ENCODE assay signal across 18 cellular contexts in the genomic region with DNA sequence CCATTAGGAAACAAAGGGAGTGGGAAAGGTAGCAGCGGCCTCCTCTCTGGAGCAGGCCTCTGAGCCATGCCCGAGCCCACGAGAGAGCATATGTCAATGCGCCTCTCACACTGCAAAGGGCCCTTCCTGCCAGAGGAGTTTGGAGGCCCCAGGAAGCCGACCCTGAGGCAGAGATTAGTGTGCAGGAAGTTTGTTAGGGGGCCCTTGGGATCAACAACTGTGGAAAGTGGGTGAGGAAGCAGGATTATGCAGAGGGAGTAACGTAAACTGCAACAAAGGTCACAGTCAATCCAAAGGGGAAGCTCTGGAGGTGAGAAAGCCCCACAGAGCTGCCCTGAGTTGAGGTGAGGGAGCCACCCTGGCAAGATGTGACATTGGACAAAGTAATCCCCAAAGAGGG. TPM values are rescaled to one million over a fixed set of nuclear protein-coding genes. Genes with fewer than 3 reads are reported as not detected.
A peak's percentile ranks its signal among the peaks of the same experiment; 100 is the strongest.
DNase-seq lines count a peak whose midpoint lies in the region; ATAC-seq and TF ChIP-seq lines count a peak whose summit lies in the region.
"Had no signal": no experiment of that assay in that cellular context is flagged by ENCODE, and none has a peak within 500 bp of the region (broad histone marks: within the 10 kb centered on the region; RNA-seq: fewer than 3 reads in every experiment).

No MANE protein-coding gene starts in this region.

- intact Hi-C loops in dendritic cell treated with granulocyte-macrophage colony-stimulating factor and Interleukin-4, amounts not matched to agents 40 ng/mL and 50 ng/mL, for 4 days (cut with micrococcal nuclease), result no loop called here

- H3K27me3 Mint-ChIP-seq in dendritic cell treated with granulocyte-macrophage colony-stimulating factor and Interleukin-4, amounts not matched to agents 40 ng/mL and 50 ng/mL, for 4 days, result no peaks in the 10 kb centered on the region
- no peaks in the 10 kb centered on the region for H3K27me3 Mint-ChIP-seq in mesothelial cell of epicardium (ENCODE audit: low read depth)

- no peaks in the 10 kb centered on the region for H3K36me3 Mint-ChIP-seq in dendritic cell treated with granulocyte-macrophage colony-stimulating factor and Interleukin-4, amounts not matched to agents 40 ng/mL and 50 ng/mL, for 4 days (ENCODE audit: low read depth)
- H3K36me3 Mint-ChIP-seq in mesothelial cell of epicardium, result peaks cover 3% of the 10 kb centered on the region
- H3K36me3 Mint-ChIP-seq: CD8-positive, alpha-beta memory T cell had no signal

- H3K27me3 ChIP-seq in subcutaneous abdominal adipose tissue (ENCODE audit: control insufficient read depth in 5 of 5, insufficient read depth in 4 of 5, low read length in 5 of 5), result peaks cover 0 to 15% (median 9%) of the 10 kb centered on the region in 5 donors
- H3K27me3 ChIP-seq: BE2C had no signal

- no peak for TF ChIP-seq CTCF in mesothelial cell of epicardium (IDR thresholded peaks at IDR 0.05; ENCODE audit: unreplicated experiment)

- H3K27ac ChIP-seq in subcutaneous abdominal adipose tissue (ENCODE audit: low read depth, low read length), result peak overlapping the region; percentile 25
- no peak overlapping the region for H3K27ac ChIP-seq in substantia nigra (ENCODE audit: low read depth, low read length, poor library complexity, severe bottlenecking)
- H3K27ac ChIP-seq: KMS-11 had no signal

- no peak for ATAC-seq in GM19324 (IDR thresholded peaks at IDR 0.05; ENCODE audit: low FRiP score, unreplicated experiment)
- ATAC-seq: HepG2 had no signal

- no peak overlapping the region for H3K4me3 ChIP-seq in subcutaneous abdominal adipose tissue (ENCODE audit: low read depth in 1 of 5, low read length in 5 of 5)

- DNase-seq in NCI-H82 treated with DMSO at 0.1 percent for 48 hours (lab: John Stamatoyannopoulos, UW; ENCODE audit: unreplicated experiment) (peak; percentile 74), mesothelial cell of epicardium (ENCODE audit: low spot score in 2 of 2, unreplicated experiment in 2 of 2) (no peak), substantia nigra (lab: John Stamatoyannopoulos, UW) (no peak), NCI-H345 treated with DMSO at 0.1 percent for 48 hours (lab: John Stamatoyannopoulos, UW; ENCODE audit: unreplicated experiment) (no peak)
- DNase-seq: BE2C; CD8-positive, alpha-beta memory T cell; H7; NCI-H1105; NCI-H187; NCI-H2171 treated with DMSO at 0.1 percent for 48 hours; NCI-H510A; SIG-M5 had no signal

- peaks cover 39% of the 10 kb centered on the region for H3K4me1 Mint-ChIP-seq in dendritic cell treated with granulocyte-macrophage colony-stimulating factor and Interleukin-4, amounts not matched to agents 40 ng/mL and 50 ng/mL, for 4 days (ENCODE audit: low read depth)
- peaks cover 37% of the 10 kb centered on the region for H3K4me1 Mint-ChIP-seq in mesothelial cell of epicardium

- no peaks in the 10 kb centered on the region for H3K9me3 ChIP-seq in subcutaneous abdominal adipose tissue (ENCODE audit: control insufficient read depth in 5 of 5, low read length in 5 of 5)
- H3K9me3 ChIP-seq: BE2C had no signal

- no peak overlapping the region for H3K4me3 Mint-ChIP-seq in dendritic cell treated with granulocyte-macrophage colony-stimulating factor and Interleukin-4, amounts not matched to agents 40 ng/mL and 50 ng/mL, for 4 days
- H3K4me3 Mint-ChIP-seq in mesothelial cell of epicardium, result no peak overlapping the region
- H3K4me3 Mint-ChIP-seq: CD8-positive, alpha-beta memory T cell had no signal

- no peak overlapping the region for H3K9ac ChIP-seq in subcutaneous abdominal adipose tissue (ENCODE audit: low read length in 5 of 5)
- H3K9ac ChIP-seq: KMS-11 had no signal

- no peaks in the 10 kb centered on the region for H3K36me3 ChIP-seq in subcutaneous abdominal adipose tissue (ENCODE audit: control insufficient read depth in 5 of 5, insufficient read depth in 5 of 5, low read length in 5 of 5)

- no peaks in the 10 kb centered on the region for H3K9me3 Mint-ChIP-seq in dendritic cell treated with granulocyte-macrophage colony-stimulating factor and Interleukin-4, amounts not matched to agents 40 ng/mL and 50 ng/mL, for 4 days
- H3K9me3 Mint-ChIP-seq in mesothelial cell of epicardium, result peaks cover 5% of the 10 kb centered on the region
- H3K9me3 Mint-ChIP-seq: CD8-positive, alpha-beta memory T cell had no signal

- H3K27ac Mint-ChIP-seq in dendritic cell treated with granulocyte-macrophage colony-stimulating factor and Interleukin-4, amounts not matched to agents 40 ng/mL and 50 ng/mL, for 4 days, result peak overlapping the region; percentile 53
- H3K27ac Mint-ChIP-seq in mesothelial cell of epicardium, result peak overlapping the region; percentile 88

- H3K4me1 ChIP-seq in subcutaneous abdominal adipose tissue (ENCODE audit: control insufficient read depth in 5 of 5, insufficient read depth in 5 of 5, low read length in 5 of 5), result peaks cover 0 to 18% (median 7%) of the 10 kb centered on the region in 5 donors

RNA-seq across cellular contexts. Expression of gene RTL5, which starts 17.4 kb away (rescaled TPM):
- total RNA-seq in mesothelial cell of epicardium, result 36.1 to 37.5 TPM (median 36.4 TPM) in 3 replicates
- total RNA-seq: HepG2, MCF 10A had no signal
